In genomic region chr5:123605822-123606221, GRCh38 we compare ENCODE assay signal across 17 cellular contexts.
DNase-seq lines count a peak whose midpoint lies in the region; ATAC-seq and FAIRE-seq lines count a peak whose summit lies in the region.
"Had no signal": no experiment of that assay in that cellular context is flagged by ENCODE, and none has a peak within 500 bp of the region (broad histone marks: within the 10 kb centered on the region; RNA-seq: fewer than 3 reads in every experiment).

No MANE protein-coding gene starts in this region.

- no peak for DNase-seq in COLO829 (ENCODE audit: low spot score)
- no peak for DNase-seq in SIG-M5 (lab: John Stamatoyannopoulos, UW)
- no peak for DNase-seq in EL
- no peak for DNase-seq in kidney tubule cell (ENCODE audit: low spot score)
- DNase-seq: 8988T; activated CD8-positive, alpha-beta T cell treated with anti-CD3 and anti-CD28 coated beads for 36 hours; activated gamma-delta T cell; foreskin keratinocyte; KBM-7; mammary epithelial cell; NCI-H774; T-helper 9 cell had no signal

- ATAC-seq in GM18909 (IDR thresholded peaks at IDR 0.05; ENCODE audit: poor library complexity, unreplicated experiment) (peak; percentile 72), GM21723 (IDR thresholded peaks at IDR 0.05; ENCODE audit: unreplicated experiment) (peak; percentile 69), HG03354 (IDR thresholded peaks at IDR 0.05; ENCODE audit: poor library complexity, severe bottlenecking, unreplicated experiment) (peak; percentile 73)
- ATAC-seq: activated CD8-positive, alpha-beta T cell treated with anti-CD3 and anti-CD28 coated beads for 36 hours; foreskin keratinocyte had no signal

- peak; percentile 68 for FAIRE-seq in A204.1 (lab: Jason Lieb, UNC)
- FAIRE-seq: bronchial epithelial cell had no signal
